ENCODE assay signal across 19 cellular contexts in genomic region chr16:12468552-12468951, GRCh38.
DNase-seq lines count a peak whose midpoint lies in the region; TF ChIP-seq lines count a peak whose summit lies in the region.
"Had no signal": no experiment of that assay in that cellular context is flagged by ENCODE, and none has a peak within 500 bp of the region (broad histone marks: within the 10 kb centered on the region; RNA-seq: fewer than 3 reads in every experiment).

No MANE protein-coding gene starts in this region.

- H3K36me3 ChIP-seq in neuronal stem cell (replicated peaks in 1 of 2; ENCODE audit: control insufficient read depth in 2 of 2, insufficient read depth in 2 of 2, low read length in 2 of 2) (no peaks in the 10 kb centered on the region), MG63 (no peaks in the 10 kb centered on the region)
- no peaks in the 10 kb centered on the region for H3K36me3 ChIP-seq in CD8-positive, alpha-beta memory T cell (ENCODE audit: insufficient read depth, low read length)
- H3K36me3 ChIP-seq: adrenal gland, HAP-1, Peyer's patch, transverse colon had no signal

- H2BK5ac ChIP-seq in neuronal stem cell (ENCODE audit: low read length), result no peak overlapping the region

- H3K4me3 ChIP-seq in neuronal stem cell (ENCODE audit: low read length in 2 of 2), result no peak overlapping the region
- no peak overlapping the region for H3K4me3 ChIP-seq in MG63
- no peak overlapping the region for H3K4me3 ChIP-seq in CD8-positive, alpha-beta memory T cell (ENCODE audit: low read length)
- H3K4me3 ChIP-seq: adrenal gland, HAP-1, Peyer's patch, skin epidermis, transverse colon had no signal

- no CpG with 5 or more reads among the region's 6 CpGs for WGBS in neuronal stem cell (ENCODE audit: extremely low coverage in 2 of 2, insufficient read length in 2 of 2, insufficient replicate concordance in 1 of 2), 2 donors

- H3K23ac ChIP-seq in neuronal stem cell (ENCODE audit: low read depth, low read length, poor library complexity), result peak overlapping the region; percentile 0

- H3K4me3 Mint-ChIP-seq in CD8-positive, alpha-beta memory T cell, result no peak overlapping the region
- H3K4me3 Mint-ChIP-seq: activated CD4-positive, alpha-beta memory T cell treated with anti-CD3 and anti-CD28 coated beads for 36 hours had no signal

- no peaks in the 10 kb centered on the region for H3K79me1 ChIP-seq in neuronal stem cell (ENCODE audit: low read depth, low read length)

- POLR2A ChIA-PET in CD8-positive, alpha-beta memory T cell (lab: Charles Lee), result no interaction called here

- H3K9me3 ChIP-seq in neuronal stem cell (replicated peaks in 1 of 2; ENCODE audit: control insufficient read depth in 2 of 2, insufficient read depth in 1 of 2, low read depth in 1 of 2, low read length in 2 of 2), result no peaks in the 10 kb centered on the region
- no peaks in the 10 kb centered on the region for H3K9me3 ChIP-seq in MG63
- no peaks in the 10 kb centered on the region for H3K9me3 ChIP-seq in CD8-positive, alpha-beta memory T cell (ENCODE audit: low read length)
- H3K9me3 ChIP-seq: adrenal gland, HAP-1, Peyer's patch, transverse colon had no signal

- H3K4me1 ChIP-seq in neuronal stem cell (ENCODE audit: control insufficient read depth in 2 of 2, insufficient read depth in 1 of 2, low read depth in 1 of 2, low read length in 2 of 2), result no peaks in the 10 kb centered on the region
- no peaks in the 10 kb centered on the region for H3K4me1 ChIP-seq in CD8-positive, alpha-beta memory T cell (ENCODE audit: insufficient read depth, low read length)
- H3K4me1 ChIP-seq: adrenal gland, HAP-1 had no signal

- H3K36me3 Mint-ChIP-seq in CD8-positive, alpha-beta memory T cell, result peaks cover 0 to 12% (median 4%) of the 10 kb centered on the region in 3 donors
- H3K36me3 Mint-ChIP-seq: activated CD4-positive, alpha-beta memory T cell treated with anti-CD3 and anti-CD28 coated beads for 36 hours had no signal

- no peak overlapping the region for H3K4me2 ChIP-seq in neuronal stem cell (ENCODE audit: insufficient read depth, low read length, poor library complexity, severe bottlenecking)

- H2AK5ac ChIP-seq in neuronal stem cell (ENCODE audit: low read depth, low read length), result no peak overlapping the region

- 0 out of 2 replicates have a peak, but pooled peaks have one; percentile 13 for TF ChIP-seq CTCF in LNCAP (IDR thresholded peaks at IDR 0.05)

- no peak overlapping the region for H4K91ac ChIP-seq in neuronal stem cell (ENCODE audit: low read depth, low read length, poor library complexity)

- H3K4ac ChIP-seq in neuronal stem cell (ENCODE audit: low read length), result no peak overlapping the region

- no peaks in the 10 kb centered on the region for H3K27me3 Mint-ChIP-seq in CD8-positive, alpha-beta memory T cell
- H3K27me3 Mint-ChIP-seq: activated CD4-positive, alpha-beta memory T cell treated with anti-CD3 and anti-CD28 coated beads for 36 hours had no signal

- no peak overlapping the region for H3K27ac Mint-ChIP-seq in CD8-positive, alpha-beta memory T cell
- H3K27ac Mint-ChIP-seq: activated CD4-positive, alpha-beta memory T cell treated with anti-CD3 and anti-CD28 coated beads for 36 hours; activated T-helper 2 cell treated with anti-CD3 and anti-CD28 coated beads, Interferon-gamma antibody, Interleukin-2, Interleukin-4, amounts not matched to agents 10 μg/mL and 5 μg/mL and 100 μg/mL, durations not matched to agents 14 hours and 24 hours and 36 hours had no signal

- H2BK15ac ChIP-seq in neuronal stem cell (ENCODE audit: low read length), result no peak overlapping the region

- H4K8ac ChIP-seq in neuronal stem cell (ENCODE audit: low read depth, low read length), result no peak overlapping the region

- no peak overlapping the region for H3K27ac ChIP-seq in neuronal stem cell (replicated peaks; ENCODE audit: low read length)
- no peak overlapping the region for H3K27ac ChIP-seq in CD8-positive, alpha-beta memory T cell (ENCODE audit: low read depth, low read length)
- H3K27ac ChIP-seq: 22Rv1, adrenal gland, C4-2B, Peyer's patch, skin epidermis, transverse colon had no signal

- H3K4me1 Mint-ChIP-seq in CD8-positive, alpha-beta memory T cell, result peaks cover 0 to 8% (median 0%) of the 10 kb centered on the region in 3 donors

- CTCF ChIA-PET in CD8-positive, alpha-beta memory T cell (lab: Charles Lee), result no interaction called here

- H3K27me3 ChIP-seq in neuronal stem cell (ENCODE audit: control insufficient read depth in 3 of 3, insufficient read depth in 3 of 3, low read depth in 1 of 3, low read length in 3 of 3) (no peaks in the 10 kb centered on the region), MG63 (no peaks in the 10 kb centered on the region)
- no peaks in the 10 kb centered on the region for H3K27me3 ChIP-seq in CD8-positive, alpha-beta memory T cell (ENCODE audit: insufficient read depth, low read length, poor library complexity, severe bottlenecking)
- H3K27me3 ChIP-seq: adrenal gland, Peyer's patch, transverse colon had no signal

- no peak overlapping the region for H2BK120ac ChIP-seq in neuronal stem cell (ENCODE audit: low read depth, low read length)

- H3K9me3 Mint-ChIP-seq in CD8-positive, alpha-beta memory T cell, result no peaks in the 10 kb centered on the region
- H3K9me3 Mint-ChIP-seq: activated CD4-positive, alpha-beta memory T cell treated with anti-CD3 and anti-CD28 coated beads for 36 hours; activated T-helper 2 cell treated with anti-CD3 and anti-CD28 coated beads, Interferon-gamma antibody, Interleukin-2, Interleukin-4, amounts not matched to agents 10 μg/mL and 5 μg/mL and 100 μg/mL, durations not matched to agents 14 hours and 24 hours and 36 hours had no signal

- peak; percentile 26 for DNase-seq in NCI-H1092 (lab: John Stamatoyannopoulos, UW)
- DNase-seq in NCI-H1092 treated with DMSO at 0.1 percent for 48 hours (lab: John Stamatoyannopoulos, UW), result no peak
- DNase-seq in ecto neural progenitor cell (ENCODE audit: low spot score), result peak; percentile 53
- no peak for DNase-seq in neuronal stem cell (ENCODE audit: low spot score)
- DNase-seq in inferior parietal cortex (ENCODE audit: extremely low spot score), result no peak
- no peak for DNase-seq in MG63
- DNase-seq in CD8-positive, alpha-beta memory T cell, result no peak
- DNase-seq: activated CD4-positive, alpha-beta memory T cell treated with anti-CD3 and anti-CD28 coated beads for 36 hours; adrenal gland; cerebellar nuclear complex; islet precursor cell; Peyer's patch; transverse colon had no signal

- no peak overlapping the region for H2BK12ac ChIP-seq in neuronal stem cell (ENCODE audit: low read length)

- no peak overlapping the region for H3K14ac ChIP-seq in neuronal stem cell (ENCODE audit: low read length)

- H3K18ac ChIP-seq in neuronal stem cell (ENCODE audit: low read length), result no peak overlapping the region

- no peak overlapping the region for H3K9ac ChIP-seq in neuronal stem cell (ENCODE audit: low read depth, low read length, poor library complexity)

- no peak overlapping the region for H2AFZ ChIP-seq in neuronal stem cell (ENCODE audit: low read length)

Comparison
In these comparisons a context has a peak if more than half of its experiments do, and no peak if none do; other contexts are left out.
1. DNase-seq: peak in NCI-H1092 (single experiment) and ecto neural progenitor cell (single experiment); none in NCI-H1092 treated with DMSO at 0.1 percent for 48 hours (single experiment), neuronal stem cell (single experiment), inferior parietal cortex (single experiment), MG63 (single experiment) and CD8-positive, alpha-beta memory T cell (0 of 5).